In genomic region chr11:57568330-57568766, GRCh38 we compare ENCODE assay signal across 8 cellular contexts. TPM values are rescaled to one million over a fixed set of nuclear protein-coding genes. Genes with fewer than 3 reads are reported as not detected.
DNase-seq lines count a peak whose midpoint lies in the region; ATAC-seq and TF ChIP-seq lines count a peak whose summit lies in the region.

No MANE protein-coding gene starts in this region.

- 30 to 39% methylated on average over 5 to 6 of the region's 6 CpGs for WGBS in ectodermal cell, 2 experiments

- peak; percentile 55 for ATAC-seq in GM21447 (IDR thresholded peaks at IDR 0.05; ENCODE audit: unreplicated experiment)

- H3K9me3 ChIP-seq in ectodermal cell (ENCODE audit: control insufficient read depth, low read length) (no peaks in the 10 kb centered on the region), muscle layer of duodenum (ENCODE audit: control insufficient read depth in 1 of 2, low read length in 2 of 2) (no peaks in the 10 kb centered on the region)

- peak; percentile 88 for TF ChIP-seq RAD21 in Ishikawa (IDR thresholded peaks at IDR 0.05; ENCODE audit: low read depth)

- H3K27ac ChIP-seq in ectodermal cell (ENCODE audit: insufficient read depth, low read depth, low read length, poor library complexity, severe bottlenecking) (peak overlapping the region; percentile 88), muscle layer of duodenum (ENCODE audit: low read length) (no peak overlapping the region)

- DNase-seq in DMS114 treated with DMSO at 0.1 percent for 48 hours (lab: John Stamatoyannopoulos, UW; ENCODE audit: unreplicated experiment) (peak; percentile 30), stromal cell of bone marrow (ENCODE audit: low read depth) (peak; percentile 59), COR-L47 (lab: John Stamatoyannopoulos, UW) (no peak)
- DNase-seq in activated CD4-positive, CD25-positive, alpha-beta regulatory T cell (lab: John Stamatoyannopoulos, UW), result peak; percentile 75 to 82 (median 80)

- H3K27me3 ChIP-seq in ectodermal cell (ENCODE audit: control insufficient read depth, insufficient read depth, low read length, poor library complexity, severe bottlenecking) (no peaks in the 10 kb centered on the region), muscle layer of duodenum (ENCODE audit: low read depth, low read length) (no peaks in the 10 kb centered on the region)

- H3K4me3 ChIP-seq in ectodermal cell (ENCODE audit: insufficient read depth, low read depth, low read length) (peak overlapping the region; percentile 82), muscle layer of duodenum (ENCODE audit: low read depth in 1 of 2, low read length in 2 of 2) (peak overlapping the region; percentile 81 to 95)

- H3K36me3 ChIP-seq in ectodermal cell (ENCODE audit: control insufficient read depth, insufficient read depth, low read length) (no peaks in the 10 kb centered on the region), muscle layer of duodenum (ENCODE audit: control insufficient read depth in 1 of 2, insufficient read depth in 2 of 2, low read length in 2 of 2) (no peaks in the 10 kb centered on the region)

- no peak for TF ChIP-seq EP300 in Ishikawa (IDR thresholded peaks at IDR 0.05; ENCODE audit: borderline replicate concordance)

- H3K4me1 ChIP-seq in ectodermal cell (ENCODE audit: control insufficient read depth, insufficient read depth, low read length) (peaks cover 17% of the 10 kb centered on the region), muscle layer of duodenum (ENCODE audit: control insufficient read depth in 1 of 2, insufficient read depth in 2 of 2, low read length in 2 of 2) (peaks cover 5 to 16% of the 10 kb centered on the region in 2 donors)

TF ChIP-seq in Ishikawa, 13 proteins besides CTCF, POLR2A, EP300 and RAD21:
- TF ChIP-seq FOXM1 (IDR thresholded peaks at IDR 0.05; ENCODE audit: borderline replicate concordance, low read depth) (no peak), CEBPB (IDR thresholded peaks at IDR 0.05) (no peak), YY1 (IDR thresholded peaks at IDR 0.05; ENCODE audit: low read depth) (no peak), TEAD4 (IDR thresholded peaks at IDR 0.05) (no peak), TAF1 (IDR thresholded peaks at IDR 0.05; ENCODE audit: low read depth) (no peak), REST (IDR thresholded peaks at IDR 0.05; ENCODE audit: low read depth) (no peak), EGR1 (IDR thresholded peaks at IDR 0.05) (no peak), CREB1 (IDR thresholded peaks at IDR 0.05; ENCODE audit: low read depth) (no peak), ZBTB7A (IDR thresholded peaks at IDR 0.05; ENCODE audit: low read depth) (no peak), NFIC (IDR thresholded peaks at IDR 0.05) (no peak)
- TF ChIP-seq, protein P1, sequence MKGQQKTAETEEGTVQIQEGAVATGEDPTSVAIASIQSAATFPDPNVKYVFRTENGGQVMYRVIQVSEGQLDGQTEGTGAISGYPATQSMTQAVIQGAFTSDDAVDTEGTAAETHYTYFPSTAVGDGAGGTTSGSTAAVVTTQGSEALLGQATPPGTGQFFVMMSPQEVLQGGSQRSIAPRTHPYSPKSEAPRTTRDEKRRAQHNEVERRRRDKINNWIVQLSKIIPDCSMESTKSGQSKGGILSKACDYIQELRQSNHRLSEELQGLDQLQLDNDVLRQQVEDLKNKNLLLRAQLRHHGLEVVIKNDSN (IDR thresholded peaks at IDR 0.05), result no peak
- TF ChIP-seq, protein P2, sequence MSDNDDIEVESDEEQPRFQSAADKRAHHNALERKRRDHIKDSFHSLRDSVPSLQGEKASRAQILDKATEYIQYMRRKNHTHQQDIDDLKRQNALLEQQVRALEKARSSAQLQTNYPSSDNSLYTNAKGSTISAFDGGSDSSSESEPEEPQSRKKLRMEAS (IDR thresholded peaks at IDR 0.05), result no peak

RNA-seq across cellular contexts. Expression of gene UBE2L6, which starts 0.9 kb away (rescaled TPM):
- 124 TPM for polyA plus RNA-seq in ectodermal cell (2013, experiment 1 of 4)
- 123 TPM for polyA plus RNA-seq in ectodermal cell (2013, experiment 2 of 4)
- polyA plus RNA-seq in ectodermal cell (2013, experiment 3 of 4), result 92.9 TPM
- 98.7 TPM for polyA plus RNA-seq in ectodermal cell (2013, experiment 4 of 4)

RNA-seq across cellular contexts. Expression of gene SERPING1, which starts 29.1 kb away (rescaled TPM):
- polyA plus RNA-seq in ectodermal cell (2013, experiment 1 of 4), result 110 TPM
- 98.4 TPM for polyA plus RNA-seq in ectodermal cell (2013, experiment 2 of 4)
- polyA plus RNA-seq in ectodermal cell (2013, experiment 3 of 4), result 111 TPM
- polyA plus RNA-seq in ectodermal cell (2013, experiment 4 of 4), result 127 TPM

RNA-seq across cellular contexts. Expression of gene SMTNL1, which starts 31.0 kb away (rescaled TPM):
- 1.2 TPM for polyA plus RNA-seq in ectodermal cell (2013, experiment 1 of 4)
- polyA plus RNA-seq in ectodermal cell (2013, experiment 2 of 4), result 1.4 TPM
- 1.0 TPM for polyA plus RNA-seq in ectodermal cell (2013, experiment 3 of 4)
- polyA plus RNA-seq in ectodermal cell (2013, experiment 4 of 4), result 0.28 TPM

RNA-seq across cellular contexts. Expression of gene TIMM10, which starts 37.8 kb away (rescaled TPM):
- polyA plus RNA-seq in ectodermal cell (2013, experiment 1 of 4), result 43.2 TPM
- 40.4 TPM for polyA plus RNA-seq in ectodermal cell (2013, experiment 2 of 4)
- polyA plus RNA-seq in ectodermal cell (2013, experiment 3 of 4), result 40.3 TPM
- 44.1 TPM for polyA plus RNA-seq in ectodermal cell (2013, experiment 4 of 4)

RNA-seq across cellular contexts. Expression of gene SLC43A1, which starts 52.8 kb away (rescaled TPM):
- polyA plus RNA-seq in ectodermal cell (2013, experiment 1 of 4), result 1.4 TPM
- polyA plus RNA-seq in ectodermal cell (2013, experiment 2 of 4), result 0.71 TPM
- polyA plus RNA-seq in ectodermal cell (2013, experiment 3 of 4), result 1.3 TPM
- 1.5 TPM for polyA plus RNA-seq in ectodermal cell (2013, experiment 4 of 4)
